ENCODE assay signal across 8 cellular contexts in the genomic region with DNA sequence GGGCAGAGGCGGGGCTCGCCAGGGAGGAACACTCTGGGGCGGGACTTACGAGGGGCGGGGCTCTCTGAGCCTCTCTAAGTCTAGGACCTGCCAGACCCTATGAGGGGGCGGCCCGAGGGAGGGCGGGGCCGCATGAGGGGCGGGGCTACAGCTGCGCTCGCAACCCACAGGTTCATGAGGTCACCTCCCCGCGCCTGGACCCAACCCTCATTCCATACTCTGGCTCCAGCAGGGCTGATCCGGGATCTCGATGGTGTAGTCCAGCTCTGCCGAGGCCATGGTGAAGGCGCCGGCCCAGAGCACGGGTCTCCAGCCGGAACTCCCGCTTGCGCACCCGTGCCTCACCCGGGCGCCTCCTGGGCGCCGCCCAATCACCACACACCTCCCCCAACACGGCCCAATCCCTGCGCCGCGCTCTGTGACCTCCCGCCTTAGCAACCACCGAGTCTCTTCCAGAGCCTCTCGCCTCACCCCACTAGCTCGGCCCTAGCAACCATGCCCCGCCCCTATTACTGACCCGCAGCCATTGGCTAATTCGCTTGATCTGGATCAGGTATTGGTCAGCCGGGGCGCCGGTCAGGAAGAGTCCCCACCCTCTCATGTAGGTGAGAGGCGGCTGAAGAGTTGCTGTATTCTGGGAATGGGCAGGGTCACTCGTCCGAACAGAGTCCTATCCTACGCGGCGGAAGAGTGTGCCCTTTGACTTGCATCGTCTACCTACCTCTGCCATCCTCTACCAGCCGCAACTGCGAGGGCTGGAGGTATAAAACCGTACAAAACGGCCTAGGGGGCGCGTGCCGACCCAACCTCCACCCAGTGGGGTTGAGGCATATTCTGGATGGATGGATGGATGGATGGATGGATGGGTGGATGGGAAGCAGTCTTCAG. TPM values are rescaled to one million over a fixed set of nuclear protein-coding genes. Genes with fewer than 3 reads are reported as not detected.
DNase-seq lines count a peak whose midpoint lies in the region; ATAC-seq, FAIRE-seq and TF ChIP-seq lines count a peak whose summit lies in the region.

A gene (plus strand): TSS at position 602 of the 888 bp plus-strand sequence. CDS start 14,984 bp downstream, outside the sequence.
A gene (minus strand): TSS at position 369 of the 888 bp plus-strand sequence. CDS start 90 bp downstream, at position 279.

- peak within 1 kb of the TSS; percentile 59 to 68 for H3K4me3 ChIP-seq in right atrium auricular region
- peak within 1 kb of the TSS; percentile 80 for H3K4me3 ChIP-seq in psoas muscle

- no peaks in the 10 kb centered on the region for H3K36me3 ChIP-seq in right atrium auricular region
- H3K36me3 ChIP-seq in psoas muscle (ENCODE audit: insufficient read depth in 1 of 2, low read depth in 1 of 2): no peaks in the 10 kb centered on the region

- no peak for TF ChIP-seq CTCF in right atrium auricular region (IDR thresholded peaks at IDR 0.05)
- TF ChIP-seq CTCF in psoas muscle (IDR thresholded peaks at IDR 0.05): no peak

- H3K27me3 ChIP-seq in right atrium auricular region: no peaks in the 10 kb centered on the region
- no peaks in the 10 kb centered on the region for H3K27me3 ChIP-seq in psoas muscle (ENCODE audit: insufficient read depth in 3 of 3, low read length in 2 of 3)

- 1% methylated on average over 47 to 56 of the region's 56 CpGs for WGBS in psoas muscle, 3 donors

- H3K9me3 ChIP-seq in right atrium auricular region (no peaks in the 10 kb centered on the region), psoas muscle (no peaks in the 10 kb centered on the region)

- H3K27ac ChIP-seq in right atrium auricular region (peak within 1 kb of the TSS; percentile 96 to 97), psoas muscle (peak within 1 kb of the TSS; percentile 98)

- DNase-seq in NCI-H1694 (lab: John Stamatoyannopoulos, UW) (peak; percentile 98), T-helper 2 cell (peak; percentile 92 to 99 (median 95)), anterior cingulate cortex (lab: John Stamatoyannopoulos, UW) (peak; percentile 89 to 100 (median 98)), right atrium auricular region (ENCODE audit: low spot score) (peak; percentile 100), psoas muscle (peak; percentile 99), urothelium cell line (ENCODE audit: low spot score) (peak; percentile 99)

- FAIRE-seq in urothelium cell line (lab: Jason Lieb, UNC): peak; percentile 83

- H3K4me1 ChIP-seq in right atrium auricular region: peaks cover 0 to 51% of the 10 kb centered on the region in 2 donors
- peaks cover 27% of the 10 kb centered on the region for H3K4me1 ChIP-seq in psoas muscle

- ATAC-seq in GM18498 (IDR thresholded peaks at IDR 0.05; ENCODE audit: unreplicated experiment): peak; percentile 90
- ATAC-seq in HG02885 (IDR thresholded peaks at IDR 0.05; ENCODE audit: poor library complexity, unreplicated experiment): peak; percentile 88
- peak; percentile 97 to 99 (median 98) for ATAC-seq in psoas muscle

- intact Hi-C loops in psoas muscle (cut with DNase I): no loop called here

RNA-seq across cellular contexts. Expression of the first gene that starts in this region (rescaled TPM):
- total RNA-seq in right atrium auricular region (1 to 10 TPM in 1 of 2 donors, under 1 TPM in 1; 0.19 to 5.2 TPM), psoas muscle (under 1 TPM in 3 of 4 donors, not detected in 1; 0.59 to 0.82 (median 0.64) TPM)
- polyA plus RNA-seq in psoas muscle: under 1 TPM; 0.08 to 0.74 (median 0.26) TPM

RNA-seq across cellular contexts. Expression of the second gene that starts in this region (rescaled TPM):
- total RNA-seq in right atrium auricular region: 10 to 100 TPM in 1 of 2 donors, 1 to 10 TPM in 1; 8.3 to 13.1 TPM
- total RNA-seq in psoas muscle: 1 to 10 TPM; 3.9 to 7.7 (median 6.3) TPM
- polyA plus RNA-seq in psoas muscle: 1 to 10 TPM; 2.4 to 6.2 (median 4.2) TPM

Comparison
In these comparisons a context has a peak if more than half of its experiments do, and no peak if none do; other contexts are left out.
1. Peak in every context shown above with its lines: DNase-seq, ATAC-seq, H3K4me3 ChIP-seq and H3K27ac ChIP-seq.